Comparison of ENCODE assay signal across 8 cellular contexts in genomic region chr17:17693253-17693954, GRCh38. TPM values are rescaled to one million over a fixed set of nuclear protein-coding genes. Genes with fewer than 3 reads are reported as not detected.
A peak's percentile ranks its signal among the peaks of the same experiment; 100 is the strongest.
DNase-seq lines count a peak whose midpoint lies in the region; ATAC-seq and TF ChIP-seq lines count a peak whose summit lies in the region.

No MANE protein-coding gene starts in this region.

- peak overlapping the region; percentile 94 for H3K27ac Mint-ChIP-seq in activated naive CD4-positive, alpha-beta T cell treated with anti-CD3 and anti-CD28 coated beads, Interleukin-2, amount 10 ng/mL, durations not matched to agents 7 days and 5 days

- H3K4me1 Mint-ChIP-seq in activated naive CD4-positive, alpha-beta T cell treated with anti-CD3 and anti-CD28 coated beads, Interleukin-2, amount 10 ng/mL, durations not matched to agents 7 days and 5 days = peaks cover 70% of the 10 kb centered on the region

- DNase-seq in activated naive CD4-positive, alpha-beta T cell treated with anti-CD3 and anti-CD28 coated beads, Interleukin-2, amount 10 ng/mL, durations not matched to agents 7 days and 5 days = no peak
- no peak for DNase-seq in activated naive CD4-positive, alpha-beta T cell treated with anti-CD3 and anti-CD28 coated beads, Interleukin-2, amount 50 U/mL, for 16 hours
- DNase-seq in NCI-H526 treated with DMSO at 0.1 percent for 48 hours (lab: John Stamatoyannopoulos, UW) (peak; percentile 68), brain microvascular endothelial cell (no peak), left lung (peak; percentile 78 to 88), superior temporal gyrus (ENCODE audit: extremely low spot score) (peak; percentile 79)
- no peak for DNase-seq in stimulated activated CD4-positive, alpha-beta T cell treated with anti-CD3 and anti-CD28 coated beads, Interleukin-4, amount 100 ng/mL, for 1 hour

- H3K36me3 Mint-ChIP-seq in activated naive CD4-positive, alpha-beta T cell treated with anti-CD3 and anti-CD28 coated beads, Interleukin-2, amount 10 ng/mL, durations not matched to agents 7 days and 5 days = no peaks in the 10 kb centered on the region

- TF ChIP-seq CTCF in brain microvascular endothelial cell (IDR thresholded peaks at IDR 0.05; ENCODE audit: low read depth, low read length, missing control alignments) = peak; percentile 4
- no peak for TF ChIP-seq CTCF in left lung (IDR thresholded peaks at IDR 0.05)

- H3K4me1 ChIP-seq in left lung = peaks cover 47 to 77% of the 10 kb centered on the region in 2 donors

- no peaks in the 10 kb centered on the region for H3K9me3 ChIP-seq in left lung

- H3K9me3 Mint-ChIP-seq in activated naive CD4-positive, alpha-beta T cell treated with anti-CD3 and anti-CD28 coated beads, Interleukin-2, amount 10 ng/mL, durations not matched to agents 7 days and 5 days = no peaks in the 10 kb centered on the region

- H3K27ac ChIP-seq in brain microvascular endothelial cell (peak overlapping the region; percentile 77), left lung (peak overlapping the region; percentile 96 to 98)

- H3K4me3 ChIP-seq in brain microvascular endothelial cell (ENCODE audit: low read depth, low read length) (no peak overlapping the region), left lung (peak overlapping the region in 1 of 2 donors; percentile 72)

- peak; percentile 58 for ATAC-seq in left lung
- no peak for ATAC-seq in HG03520 (IDR thresholded peaks at IDR 0.05; ENCODE audit: unreplicated experiment)

- H3K27me3 ChIP-seq in brain microvascular endothelial cell (replicated peaks) (no peaks in the 10 kb centered on the region), left lung (no peaks in the 10 kb centered on the region)

- in situ Hi-C loops in brain microvascular endothelial cell (cut with HindIII; ENCODE audit: low pct_ligation_motif_present, low sequenced_read_pairs) = no loop called here

- intact Hi-C loops in left lung (cut with DNase I) = no loop called here

- H3K4me3 Mint-ChIP-seq in activated naive CD4-positive, alpha-beta T cell treated with anti-CD3 and anti-CD28 coated beads, Interleukin-2, amount 10 ng/mL, durations not matched to agents 7 days and 5 days = peak overlapping the region; percentile 59

- CTCF ChIA-PET in activated naive CD4-positive, alpha-beta T cell treated with anti-CD3 and anti-CD28 coated beads, Interleukin-2, amount 10 ng/mL, durations not matched to agents 7 days and 5 days (lab: Charles Lee) = interaction anchor here (1.1 kb wide), 1 partner anchor 16 kb away, joined by 4 read pairs; no protein-coding TSS in a partner anchor

- no peaks in the 10 kb centered on the region for H3K36me3 ChIP-seq in brain microvascular endothelial cell (replicated peaks)
- H3K36me3 ChIP-seq in left lung = no peaks in the 10 kb centered on the region

- no peaks in the 10 kb centered on the region for H3K27me3 Mint-ChIP-seq in activated naive CD4-positive, alpha-beta T cell treated with anti-CD3 and anti-CD28 coated beads, Interleukin-2, amount 10 ng/mL, durations not matched to agents 7 days and 5 days

RNA-seq across cellular contexts. Expression of gene RAI1, which starts 12.1 kb away (rescaled TPM):
- 10 to 100 TPM; 31.5 to 31.7 TPM for total RNA-seq in left lung

Comparison
In these comparisons a context has a peak if more than half of its experiments do, and no peak if none do; other contexts are left out.
1. DNase-seq: peak in NCI-H526 treated with DMSO at 0.1 percent for 48 hours (single experiment), left lung (2 of 2) and superior temporal gyrus (single experiment); none in activated naive CD4-positive, alpha-beta T cell treated with anti-CD3 and anti-CD28 coated beads, Interleukin-2, amount 10 ng/mL, durations not matched to agents 7 days and 5 days (single experiment), activated naive CD4-positive, alpha-beta T cell treated with anti-CD3 and anti-CD28 coated beads, Interleukin-2, amount 50 U/mL, for 16 hours (single experiment), brain microvascular endothelial cell (single experiment) and stimulated activated CD4-positive, alpha-beta T cell treated with anti-CD3 and anti-CD28 coated beads, Interleukin-4, amount 100 ng/mL, for 1 hour (single experiment).